17 cellular contexts compared by ENCODE assay signal in the genomic region with DNA sequence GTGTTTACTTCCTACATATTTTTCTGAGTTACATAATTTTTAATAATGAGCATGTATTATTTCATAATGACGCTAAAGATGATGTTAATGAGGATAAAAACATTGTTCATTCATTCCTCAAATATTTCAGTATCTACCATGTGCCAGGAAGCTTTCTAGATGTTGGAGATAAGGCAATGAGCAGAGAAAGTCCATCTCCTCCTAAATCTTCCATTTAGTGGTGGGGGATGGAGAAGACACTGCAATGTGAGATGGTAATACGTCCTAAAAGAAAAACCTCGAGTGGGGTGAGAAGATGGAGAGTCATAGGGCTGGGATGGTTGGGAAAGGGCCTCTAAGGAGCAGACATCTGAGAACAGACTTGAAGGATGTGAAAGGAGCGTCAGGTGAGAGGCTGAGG.
DNase-seq lines count a peak whose midpoint lies in the region; ATAC-seq, FAIRE-seq and TF ChIP-seq lines count a peak whose summit lies in the region.
"Had no signal": no experiment of that assay in that cellular context is flagged by ENCODE, and none has a peak within 500 bp of the region (broad histone marks: within the 10 kb centered on the region; RNA-seq: fewer than 3 reads in every experiment).

No MANE protein-coding gene starts in this region.

- DNase-seq in ELR (ENCODE audit: low read depth) (peak; percentile 70), RCC 7860 (ENCODE audit: low spot score) (no peak), fibroblast of villous mesenchyme (ENCODE audit: low read depth) (peak; percentile 68), thoracic aorta (ENCODE audit: low spot score) (no peak), H7 (no peak)
- DNase-seq in activated naive CD4-positive, alpha-beta T cell treated with Interleukin-2 at 50 U/mL for 16 hours, result no peak
- DNase-seq: cortex of kidney, hippocampal formation, lower lobe of right lung, NCI-H2107, NCI-H510A had no signal

- H3K27me3 ChIP-seq in thoracic aorta (replicated peaks; ENCODE audit: insufficient read depth) (no peaks in the 10 kb centered on the region), H7 (ENCODE audit: control insufficient read depth, insufficient read depth, low read length) (no peaks in the 10 kb centered on the region)
- H3K27me3 ChIP-seq: brain microvascular endothelial cell had no signal

- peaks cover 48 to 81% of the 10 kb centered on the region in 2 donors for H3K4me1 ChIP-seq in thoracic aorta (ENCODE audit: control insufficient read depth in 1 of 2, low read depth in 2 of 2)

- FAIRE-seq in RCC 7860 (lab: Jason Lieb, UNC), result peak; percentile 22
- FAIRE-seq: endometrium, islet of Langerhans had no signal

- no peak for TF ChIP-seq CTCF in fibroblast of villous mesenchyme (IDR thresholded peaks at IDR 0.05; ENCODE audit: insufficient read depth, low read depth, low read length)
- TF ChIP-seq CTCF in thoracic aorta (IDR thresholded peaks at IDR 0.05), result no peak

- ATAC-seq in thoracic aorta (ENCODE audit: insufficient number of reproducible peaks, low FRiP score, low read depth), result no peak
- no peak for ATAC-seq in HG03095 (IDR thresholded peaks at IDR 0.05; ENCODE audit: unreplicated experiment)
- no peak for ATAC-seq in GM18858 (IDR thresholded peaks at IDR 0.05; ENCODE audit: unreplicated experiment)

- H3K27ac ChIP-seq in thoracic aorta, result peak overlapping the region; percentile 82 to 84
- H3K27ac ChIP-seq: BLaER1 treated with 17β-estradiol and CSF1 and Interleukin-3, amounts not matched to agents 10 nM and 100 nM had no signal

- H3K4me3 ChIP-seq in fibroblast of villous mesenchyme (ENCODE audit: low read depth, low read length), result no peak overlapping the region
- H3K4me3 ChIP-seq in thoracic aorta, result no peak overlapping the region
- no peak overlapping the region for H3K4me3 ChIP-seq in H7 (ENCODE audit: insufficient read depth, low read depth, low read length)
- H3K4me3 ChIP-seq: BLaER1 treated with 17β-estradiol and CSF1 and Interleukin-3, amounts not matched to agents 10 nM and 100 nM; lower lobe of right lung had no signal

- H3K36me3 ChIP-seq in thoracic aorta, result peaks cover 10% of the 10 kb centered on the region
- no peaks in the 10 kb centered on the region for H3K36me3 ChIP-seq in H7 (replicated peaks; ENCODE audit: control insufficient read depth, insufficient read depth, low read length)
- H3K36me3 ChIP-seq: brain microvascular endothelial cell, lower lobe of right lung had no signal

- H3K9me3 ChIP-seq in thoracic aorta, result no peaks in the 10 kb centered on the region
- H3K9me3 ChIP-seq: lower lobe of right lung had no signal

Comparison
In these comparisons a context has a peak if more than half of its experiments do, and no peak if none do; other contexts are left out.
1. DNase-seq: peak in ELR (single experiment) and fibroblast of villous mesenchyme (single experiment); none in RCC 7860 (single experiment), thoracic aorta (single experiment), activated naive CD4-positive, alpha-beta T cell treated with Interleukin-2 at 50 U/mL for 16 hours (single experiment) and H7 (single experiment).